29 cellular contexts compared by ENCODE assay signal in genomic region chr6:80287607-80288006, GRCh38.
"Had no signal": no experiment of that assay in that cellular context is flagged by ENCODE, and none has a peak within 500 bp of the region (broad histone marks: within the 10 kb centered on the region; RNA-seq: fewer than 3 reads in every experiment).

No MANE protein-coding gene starts in this region.

- H3K4me1 Mint-ChIP-seq: activated CD4-positive, alpha-beta T cell treated with anti-CD3 and anti-CD28 coated beads, Interleukin-2, amount 10 ng/mL, durations not matched to agents 7 days and 5 days; T-cell had no signal

- H3K4me3 ChIP-seq: K562, Peyer's patch, SK-N-MC had no signal

- H3K27ac ChIP-seq: Peyer's patch, SK-N-MC had no signal

- DNase-seq: activated CD4-positive, alpha-beta memory T cell treated with anti-CD3 and anti-CD28 coated beads for 36 hours; activated CD4-positive, alpha-beta T cell treated with anti-CD3 and anti-CD28 coated beads, Interleukin-2, amount 10 ng/mL, durations not matched to agents 7 days and 5 days; activated CD4-positive, CD25-positive, alpha-beta regulatory T cell; activated CD8-positive, alpha-beta memory T cell treated with anti-CD3 and anti-CD28 coated beads for 24 hours; activated gamma-delta T cell; activated naive CD4-positive, alpha-beta T cell treated with anti-CD3 and anti-CD28 coated beads for 36 hours; activated T-cell treated with anti-CD3 and anti-CD28 coated beads, Interleukin-2, amount 50 U/mL, for 4 hours; amygdala; Kasumi-1; NCI-H1105 treated with DMSO at 0.1 percent for 48 hours; NCI-H1436 treated with DMSO at 0.1 percent for 48 hours; NCI-H187; NCI-H2081; NCI-H2171; NCI-H2227 treated with DMSO at 0.1 percent for 48 hours; NCI-H446 treated with DMSO at 0.1 percent for 48 hours; NCI-H526; NK-92 treated with Interleukin-12 subunit alpha and Interleukin-12 subunit beta, amount 100 ng/mL, for 24 hours; Peyer's patch; SIG-M5; T-cell; T-helper 2 cell; T1000 had no signal

- H3K4me3 Mint-ChIP-seq: activated CD4-positive, alpha-beta memory T cell treated with anti-CD3 and anti-CD28 coated beads for 36 hours; activated CD4-positive, alpha-beta T cell treated with anti-CD3 and anti-CD28 coated beads, Interleukin-2, amount 10 ng/mL, durations not matched to agents 7 days and 5 days; activated naive CD4-positive, alpha-beta T cell treated with anti-CD3 and anti-CD28 coated beads for 36 hours; activated naive CD8-positive, alpha-beta T cell; activated T-cell treated with anti-CD3 and anti-CD28 coated beads, Interleukin-2, amount 50 U/mL, for 4 hours; brain; T-cell had no signal

- ATAC-seq: activated T-cell treated with anti-CD3 and anti-CD28 coated beads, Interleukin-2, amount 50 U/mL, for 4 hours; K562; T-cell had no signal

- H3K9me3 ChIP-seq: Peyer's patch had no signal

- H3K27me3 Mint-ChIP-seq: activated CD4-positive, alpha-beta memory T cell treated with anti-CD3 and anti-CD28 coated beads for 36 hours; activated CD4-positive, alpha-beta T cell treated with anti-CD3 and anti-CD28 coated beads, Interleukin-2, amount 10 ng/mL, durations not matched to agents 7 days and 5 days; activated naive CD8-positive, alpha-beta T cell; brain; T-cell had no signal

- H3K36me3 ChIP-seq: Peyer's patch had no signal

- H3K4me1 ChIP-seq: Peyer's patch had no signal

- H3K27ac Mint-ChIP-seq: activated CD4-positive, alpha-beta memory T cell treated with anti-CD3 and anti-CD28 coated beads for 36 hours; activated CD4-positive, alpha-beta T cell treated with anti-CD3 and anti-CD28 coated beads, Interleukin-2, amount 10 ng/mL, durations not matched to agents 7 days and 5 days; activated naive CD4-positive, alpha-beta T cell treated with anti-CD3 and anti-CD28 coated beads for 36 hours; activated naive CD8-positive, alpha-beta T cell; brain; T-cell had no signal

- H3K27me3 ChIP-seq: Peyer's patch had no signal

- FAIRE-seq: astrocyte, K562, TTC549 had no signal
